Comparison of ENCODE assay signal across 11 cellular contexts in genomic region chr16:89361756-89362155, GRCh38.
A peak's percentile ranks its signal among the peaks of the same experiment; 100 is the strongest.
DNase-seq lines count a peak whose midpoint lies in the region; ATAC-seq and TF ChIP-seq lines count a peak whose summit lies in the region.
"Had no signal": no experiment of that assay in that cellular context is flagged by ENCODE, and none has a peak within 500 bp of the region (broad histone marks: within the 10 kb centered on the region; RNA-seq: fewer than 3 reads in every experiment).

No MANE protein-coding gene starts in this region.

- H3K4me1 Mint-ChIP-seq in CD4-positive, CD25-positive, alpha-beta regulatory T cell: peaks cover 43 to 100% (median 82%) of the 10 kb centered on the region in 4 donors
- H3K4me1 Mint-ChIP-seq in MCF 10A (ENCODE audit: insufficient read depth, unreplicated experiment) (peaks cover 40% of the 10 kb centered on the region), nephron progenitor cell (peaks cover 93% of the 10 kb centered on the region)

- BruUV-seq in MCF 10A (replicated peaks; lab: Mats Ljungman, UMichigan): no TSS peak

- peak overlapping the region; percentile 85 for H3K27ac ChIP-seq in CD4-positive, CD25-positive, alpha-beta regulatory T cell (ENCODE audit: insufficient read depth, low read length, poor library complexity, severe bottlenecking)
- H3K27ac ChIP-seq in HUES48 (ENCODE audit: low read depth, low read length) (peak overlapping the region; percentile 1), heart left ventricle (peak overlapping the region in 3 of 12 donors; percentile 20 to 78 (median 39))
- H3K27ac ChIP-seq: GM23248 had no signal

- POLR2A ChIA-PET in MCF 10A (lab: Yijun Ruan, JAX): interaction anchor here (0.5 to 3.4 kb wide), 19 partner anchors 11 to 339 kb away, joined by 3 to 10 read pairs (median 4); partner anchors contain the start of genes SPG7 and ZNF778

- H3K9me3 ChIP-seq in CD4-positive, CD25-positive, alpha-beta regulatory T cell (ENCODE audit: control insufficient read depth in 2 of 2, low read length in 2 of 2): no peaks in the 10 kb centered on the region
- H3K9me3 ChIP-seq in HUES48 (ENCODE audit: control insufficient read depth, insufficient read depth, low read length) (no peaks in the 10 kb centered on the region), heart left ventricle (no peaks in the 10 kb centered on the region)

- peaks cover 8% of the 10 kb centered on the region for H3K36me3 Mint-ChIP-seq in CD4-positive, CD25-positive, alpha-beta regulatory T cell
- H3K36me3 Mint-ChIP-seq in MCF 10A (ENCODE audit: insufficient read depth, unreplicated experiment): peaks cover 60% of the 10 kb centered on the region
- no peaks in the 10 kb centered on the region for H3K36me3 Mint-ChIP-seq in nephron progenitor cell (ENCODE audit: low read depth)

- H3K36me3 ChIP-seq in CD4-positive, CD25-positive, alpha-beta regulatory T cell (ENCODE audit: control insufficient read depth, insufficient read depth, low read length): no peaks in the 10 kb centered on the region
- H3K36me3 ChIP-seq in HUES48 (ENCODE audit: control insufficient read depth, insufficient read depth, low read length): 0 out of 2 replicates have a peak, but pooled peaks cover 4% of the 10 kb centered on the region
- H3K36me3 ChIP-seq in heart left ventricle: no peaks in the 10 kb centered on the region

- no peak for TF ChIP-seq CTCF in MCF 10A (IDR thresholded peaks at IDR 0.05; ENCODE audit: unreplicated experiment)
- TF ChIP-seq CTCF in nephron progenitor cell (IDR thresholded peaks at IDR 0.05): no peak
- no peak for TF ChIP-seq CTCF in GM10266 (IDR thresholded peaks at IDR 0.05; ENCODE audit: control insufficient read depth, insufficient read depth, low read depth, missing control alignments)
- TF ChIP-seq CTCF in heart left ventricle (IDR thresholded peaks at IDR 0.05): no peak

- CTCF ChIA-PET in MCF 10A (lab: Yijun Ruan, JAX): interaction anchor here (0.6 to 1.2 kb wide), 3 partner anchors 16 to 95 kb away, joined by 3 to 4 read pairs (median 3); no protein-coding TSS in a partner anchor

- peak overlapping the region; percentile 62 for H3K4me3 ChIP-seq in CD4-positive, CD25-positive, alpha-beta regulatory T cell (ENCODE audit: low read depth, low read length)
- no peak overlapping the region for H3K4me3 ChIP-seq in HUES48 (ENCODE audit: low read depth, low read length)
- H3K4me3 ChIP-seq in heart left ventricle: no peak overlapping the region
- H3K4me3 ChIP-seq: GM23248 had no signal

- no peaks in the 10 kb centered on the region for H3K27me3 Mint-ChIP-seq in CD4-positive, CD25-positive, alpha-beta regulatory T cell
- H3K27me3 Mint-ChIP-seq in MCF 10A (ENCODE audit: insufficient read depth, unreplicated experiment): no peaks in the 10 kb centered on the region
- H3K27me3 Mint-ChIP-seq in nephron progenitor cell (ENCODE audit: low read depth, poor library complexity): peaks cover under 1% of the 10 kb centered on the region

- no peaks in the 10 kb centered on the region for H3K9me3 Mint-ChIP-seq in CD4-positive, CD25-positive, alpha-beta regulatory T cell
- H3K9me3 Mint-ChIP-seq in MCF 10A (ENCODE audit: unreplicated experiment): no peaks in the 10 kb centered on the region
- H3K9me3 Mint-ChIP-seq in nephron progenitor cell: no peaks in the 10 kb centered on the region

- intact Hi-C loops in MCF 10A (cut with micrococcal nuclease) (no loop called here), heart left ventricle (cut with DNase I) (no loop called here)

- H3K9ac ChIP-seq in HUES48 (ENCODE audit: low read depth, low read length): peak overlapping the region; percentile 43; the same call in 1 of the 2 replicates
- H3K9ac ChIP-seq: GM23248 had no signal

- no peak for TF ChIP-seq POLR2A in heart left ventricle (IDR thresholded peaks at IDR 0.05)

- WGBS in heart left ventricle, 4 donors: 54 to 71% (median 58%) methylated on average over 4 of the region's 4 CpGs

- no peaks in the 10 kb centered on the region for H3K27me3 ChIP-seq in CD4-positive, CD25-positive, alpha-beta regulatory T cell (ENCODE audit: control insufficient read depth, insufficient read depth, low read length)
- H3K27me3 ChIP-seq in HUES48 (ENCODE audit: control insufficient read depth, insufficient read depth, low read length): no peaks in the 10 kb centered on the region
- H3K27me3 ChIP-seq in heart left ventricle: no peaks in the 10 kb centered on the region

- DNase-seq in CD4-positive, CD25-positive, alpha-beta regulatory T cell: no peak
- DNase-seq in MCF 10A (ENCODE audit: unreplicated experiment) (no peak), nephron progenitor cell (no peak), mucosa of gallbladder (ENCODE audit: low spot score) (no peak), GM10266 (ENCODE audit: extremely low spot score) (no peak), heart left ventricle (no peak), pons (ENCODE audit: low spot score) (no peak)
- DNase-seq: NCI-H2081, SHP77 had no signal

- no peak for ATAC-seq in CD4-positive, CD25-positive, alpha-beta regulatory T cell (ENCODE audit: low read depth in 2 of 2)
- no peak for ATAC-seq in heart left ventricle

- H3K4me3 Mint-ChIP-seq in CD4-positive, CD25-positive, alpha-beta regulatory T cell: peak overlapping the region; percentile 79 to 93 (median 86)
- H3K4me3 Mint-ChIP-seq in MCF 10A (ENCODE audit: unreplicated experiment) (peak overlapping the region; percentile 64), nephron progenitor cell (no peak overlapping the region)

- H3K27ac Mint-ChIP-seq in CD4-positive, CD25-positive, alpha-beta regulatory T cell: peak overlapping the region; percentile 91 to 98 (median 94)
- H3K27ac Mint-ChIP-seq in MCF 10A (ENCODE audit: low read depth, unreplicated experiment) (peak overlapping the region; percentile 85), nephron progenitor cell (peak overlapping the region; percentile 50)

- H3K4me1 ChIP-seq in CD4-positive, CD25-positive, alpha-beta regulatory T cell (ENCODE audit: control insufficient read depth, insufficient read depth, low read length, poor library complexity, severe bottlenecking): peaks cover 83% of the 10 kb centered on the region
- H3K4me1 ChIP-seq in HUES48 (ENCODE audit: control insufficient read depth, insufficient read depth, low read length): peaks cover 50% of the 10 kb centered on the region
- H3K4me1 ChIP-seq in heart left ventricle: peaks cover 3 to 95% (median 82%) of the 10 kb centered on the region in 12 donors
